In the genomic region with DNA sequence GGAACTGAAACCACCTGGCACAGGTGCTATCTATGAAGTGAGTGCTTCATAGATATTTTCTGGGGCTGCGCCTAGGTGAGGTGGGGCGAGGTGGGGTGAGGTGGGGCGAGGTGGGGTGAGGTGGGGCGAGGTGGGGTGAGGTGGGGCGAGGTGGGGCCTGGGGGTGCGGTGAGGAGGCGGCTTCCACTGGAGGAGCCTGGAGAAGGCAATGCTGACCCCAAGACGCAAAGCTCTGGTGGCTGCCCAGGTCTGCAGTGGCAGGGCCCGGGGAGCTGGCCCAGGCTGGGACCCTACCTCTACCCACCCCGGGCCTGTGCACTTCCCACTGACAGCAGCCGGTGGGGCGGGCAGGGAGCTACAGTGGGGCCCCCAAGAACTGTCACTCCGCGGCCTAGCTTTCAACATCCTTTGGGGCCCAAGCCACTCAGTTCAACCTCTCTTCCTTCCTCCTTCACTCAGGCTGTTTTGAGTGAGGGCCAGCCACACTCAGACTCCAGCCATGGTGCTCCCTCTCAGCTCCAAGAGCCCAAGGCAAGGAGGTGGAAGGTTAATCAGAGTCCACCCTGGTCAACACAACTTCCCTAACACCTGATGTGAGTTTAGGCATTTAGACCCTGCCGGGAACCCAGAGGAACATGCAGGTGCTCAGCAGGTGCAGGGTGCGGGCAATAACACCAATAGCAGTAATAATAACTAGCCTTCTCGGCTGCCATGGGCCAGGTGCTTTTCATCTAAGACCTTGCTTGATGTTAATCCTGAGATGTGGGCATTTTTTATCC, we compare ENCODE assay signal across 9 cellular contexts.
A peak's percentile ranks its signal among the peaks of the same experiment; 100 is the strongest.
DNase-seq lines count a peak whose midpoint lies in the region; ATAC-seq, FAIRE-seq and TF ChIP-seq lines count a peak whose summit lies in the region.
"Had no signal": no experiment of that assay in that cellular context is flagged by ENCODE, and none has a peak within 500 bp of the region (broad histone marks: within the 10 kb centered on the region; RNA-seq: fewer than 3 reads in every experiment).

No MANE protein-coding gene starts in this region.

- H3K27me3 ChIP-seq in esophagus squamous epithelium, result no peaks in the 10 kb centered on the region
- no peaks in the 10 kb centered on the region for H3K27me3 ChIP-seq in stomach

- WGBS in esophagus squamous epithelium, 2 donors, result 84 to 93% methylated on average over 2 to 7 of the region's 17 CpGs
- 57 to 73% (median 68%) methylated on average over 7 to 17 of the region's 17 CpGs for WGBS in stomach, 5 donors

- TF ChIP-seq POLR2A in esophagus squamous epithelium (IDR thresholded peaks at IDR 0.05) (no peak), stomach (IDR thresholded peaks at IDR 0.05) (no peak), H54 (IDR thresholded peaks at IDR 0.05; ENCODE audit: low read depth, low read length) (no peak)

- intact Hi-C loops in esophagus squamous epithelium (cut with DNase I), result loop anchor here (5.0 kb wide), 1 partner anchor 90 kb away; no protein-coding TSS in a partner anchor
- intact Hi-C loops in stomach (cut with DNase I; ENCODE audit: low total_unique reads), result no loop called here
- intact Hi-C loops in Right ventricle myocardium inferior (cut with DNase I), result no loop called here

- TF ChIP-seq CTCF in esophagus squamous epithelium (IDR thresholded peaks at IDR 0.05) (no peak), stomach (IDR thresholded peaks at IDR 0.05) (no peak)

- FAIRE-seq in H54 (lab: Jason Lieb, UNC), result no peak

- H3K36me3 ChIP-seq in esophagus squamous epithelium (no peaks in the 10 kb centered on the region), stomach (no peaks in the 10 kb centered on the region)

- H3K27ac ChIP-seq in esophagus squamous epithelium, result peak overlapping the region; percentile 76 to 90 (median 83)
- H3K27ac ChIP-seq in stomach, result peak overlapping the region; percentile 79 to 89 (median 84)

- TF ChIP-seq EP300 in stomach (IDR thresholded peaks at IDR 0.05), result no peak

- H3K4me1 ChIP-seq in esophagus squamous epithelium (peaks cover 48 to 100% (median 64%) of the 10 kb centered on the region in 3 donors), stomach (peaks cover 56 to 96% (median 60%) of the 10 kb centered on the region in 4 donors)

- H3K9me3 ChIP-seq in esophagus squamous epithelium (no peaks in the 10 kb centered on the region), stomach (no peaks in the 10 kb centered on the region)

- H3K4me3 ChIP-seq in esophagus squamous epithelium (no peak overlapping the region), stomach (no peak overlapping the region)

- no peak for ATAC-seq in Right ventricle myocardium inferior

- DNase-seq in activated CD8-positive, alpha-beta memory T cell treated with anti-CD3 and anti-CD28 coated beads for 24 hours, result peak; percentile 76
- DNase-seq in activated CD8-positive, alpha-beta memory T cell treated with anti-CD3 and anti-CD28 coated beads, Interleukin-2, amount 50 U/mL, for 4 hours, result no peak
- DNase-seq in UCSD-AML1 (lab: John Stamatoyannopoulos, UW; ENCODE audit: unreplicated experiment) (peak; percentile 72), esophagus squamous epithelium (lab: John Stamatoyannopoulos, UW) (no peak), stomach (no peak), H54 (ENCODE audit: insufficient read length, low spot score) (no peak), Right ventricle myocardium inferior (ENCODE audit: missing footprints) (no peak), DMS79 (lab: John Stamatoyannopoulos, UW) (no peak)
- DNase-seq: NCI-H446 had no signal

Comparison
In these comparisons a context has a peak if more than half of its experiments do, and no peak if none do; other contexts are left out.
1. DNase-seq: peak in activated CD8-positive, alpha-beta memory T cell treated with anti-CD3 and anti-CD28 coated beads for 24 hours (single experiment) and UCSD-AML1 (single experiment); none in activated CD8-positive, alpha-beta memory T cell treated with anti-CD3 and anti-CD28 coated beads, Interleukin-2, amount 50 U/mL, for 4 hours (single experiment), esophagus squamous epithelium (single experiment), stomach (single experiment), H54 (single experiment), Right ventricle myocardium inferior (single experiment) and DMS79 (single experiment).